Comparison of ENCODE assay signal across 31 cellular contexts in genomic region chr4:99410075-99410474, GRCh38. TPM values are rescaled to one million over a fixed set of nuclear protein-coding genes. Genes with fewer than 3 reads are reported as not detected.
"Had no signal": no experiment of that assay in that cellular context is flagged by ENCODE, and none has a peak within 500 bp of the region (broad histone marks: within the 10 kb centered on the region; RNA-seq: fewer than 3 reads in every experiment).

No MANE protein-coding gene starts in this region.

- H2AFZ ChIP-seq: neural progenitor cell had no signal

- ATAC-seq: esophagus mucosa; foreskin keratinocyte; heart right ventricle; left colon; lower lobe of right lung; stimulated activated naive B cell treated with anti-CD40 and anti-IgM and Interleukin-4, amounts not matched to agents 10 μg/mL and 1 μg/mL and 100 μg/mL, for 72 hours had no signal

- H3K9ac ChIP-seq: neural progenitor cell had no signal

- H3K4me1 ChIP-seq: neural progenitor cell, prostate gland had no signal

- H3K27ac ChIP-seq: colonic mucosa, epithelial cell of prostate, foreskin keratinocyte, heart right ventricle, left ventricle myocardium inferior, lower lobe of right lung, neural progenitor cell, right atrium auricular region, skin epidermis, spleen, stomach had no signal

- DNase-seq: colonic mucosa; effector CD8-positive, alpha-beta T cell; endodermal cell; foreskin keratinocyte; glutamatergic neuron; heart right ventricle; hippocampal formation; kidney glomerular epithelial cell; left colon; left ventricle myocardium inferior; lower lobe of right lung; nucleus accumbens; sigmoid colon; spleen; stimulated activated CD4-positive, alpha-beta T cell treated with anti-CD3 and anti-CD28 coated beads, Interleukin-4, amount 100 ng/mL, for 4 hours; stimulated activated naive B cell treated with anti-CD40 and anti-IgM and Interleukin-4, amounts not matched to agents 10 μg/mL and 1 μg/mL and 100 μg/mL, for 72 hours; stomach; tibial artery had no signal

- H3K36me3 ChIP-seq: colonic mucosa, heart right ventricle, left ventricle myocardium inferior, lower lobe of right lung, neural progenitor cell, prostate gland, right atrium auricular region, sigmoid colon, spleen, stomach, tibial artery had no signal

- H3K27me3 ChIP-seq: colonic mucosa, foreskin keratinocyte, heart right ventricle, neural progenitor cell, right atrium auricular region, sigmoid colon, spleen, stomach, tibial artery had no signal

- H3K4me3 ChIP-seq: colonic mucosa, heart right ventricle, left ventricle myocardium inferior, lower lobe of right lung, neural progenitor cell, prostate gland, right atrium auricular region, sigmoid colon, skin epidermis, spleen, stomach, tibial artery had no signal

- H3K9me3 ChIP-seq: colonic mucosa, heart right ventricle, left ventricle myocardium inferior, lower lobe of right lung, prostate gland, right atrium auricular region, sigmoid colon, spleen, stomach, tibial artery had no signal

- H3K4me2 ChIP-seq: neural progenitor cell had no signal

RNA-seq across cellular contexts. Expression of gene ADH7, which starts 25.1 kb away (rescaled TPM):
- total RNA-seq: chondrocyte, colonic mucosa, endodermal cell, foreskin keratinocyte, heart right ventricle, left colon, left ventricle myocardium inferior, mesenteric fat pad, osteocyte, right atrium auricular region, sigmoid colon, spleen, subcutaneous adipose tissue, temporal lobe, ureter had no signal
- polyA plus RNA-seq: fibroblast of lung, foreskin keratinocyte had no signal

RNA-seq across cellular contexts. Expression of gene ADH1C, which starts 57.5 kb away (rescaled TPM):
- total RNA-seq: chondrocyte, endodermal cell, foreskin keratinocyte, osteocyte had no signal
- polyA plus RNA-seq: foreskin keratinocyte had no signal
